Comparison of ENCODE assay signal across 1 cellular context in the genomic region with DNA sequence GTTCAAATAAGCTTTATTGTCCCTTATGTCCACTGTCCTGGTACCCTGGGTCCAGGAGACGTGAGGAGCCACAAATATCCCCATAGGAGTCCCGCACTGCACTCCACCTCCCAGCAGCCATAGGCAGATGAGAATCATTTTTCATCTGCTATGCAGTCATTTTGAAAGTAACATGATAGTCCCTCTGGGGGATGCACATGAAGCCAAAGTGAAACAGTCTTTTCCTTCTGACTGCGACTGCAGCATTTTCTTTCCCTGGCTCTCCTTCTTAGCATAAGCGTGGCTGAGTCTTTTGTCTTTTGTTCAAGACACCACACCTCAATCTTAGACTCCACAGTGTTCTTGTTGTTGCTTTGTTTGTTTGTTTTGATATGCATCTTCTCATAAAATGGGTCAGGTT.
A peak's percentile ranks its signal among the peaks of the same experiment; 100 is the strongest.
TF ChIP-seq lines count a peak whose summit lies in the region.

No MANE protein-coding gene starts in this region.

TF ChIP-seq in GM12878, 131 proteins besides CTCF, POLR2A, EP300 and RAD21 (continued from another document):
- TF ChIP-seq, protein P1, sequence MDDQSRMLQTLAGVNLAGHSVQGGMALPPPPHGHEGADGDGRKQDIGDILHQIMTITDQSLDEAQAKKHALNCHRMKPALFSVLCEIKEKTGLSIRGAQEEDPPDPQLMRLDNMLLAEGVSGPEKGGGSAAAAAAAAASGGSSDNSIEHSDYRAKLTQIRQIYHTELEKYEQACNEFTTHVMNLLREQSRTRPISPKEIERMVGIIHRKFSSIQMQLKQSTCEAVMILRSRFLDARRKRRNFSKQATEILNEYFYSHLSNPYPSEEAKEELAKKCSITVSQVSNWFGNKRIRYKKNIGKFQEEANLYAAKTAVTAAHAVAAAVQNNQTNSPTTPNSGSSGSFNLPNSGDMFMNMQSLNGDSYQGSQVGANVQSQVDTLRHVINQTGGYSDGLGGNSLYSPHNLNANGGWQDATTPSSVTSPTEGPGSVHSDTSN (IDR thresholded peaks at IDR 0.05; ENCODE audit: insufficient replicate concordance, low read depth, low read length): peak; percentile 41
- peak; percentile 90 for TF ChIP-seq MEF2B (IDR thresholded peaks at IDR 0.05; ENCODE audit: partially characterized antibody, poor library complexity, severe bottlenecking)
- TF ChIP-seq TCF12 (IDR thresholded peaks at IDR 0.05; ENCODE audit: low read depth, low read length): 0 out of 2 replicates have a peak, but pooled peaks have one; percentile 23
- TF ChIP-seq IKZF2 (IDR thresholded peaks at IDR 0.05): peak; percentile 37 to 42; a peak in 2 of 4 replicates
- TF ChIP-seq JUNB (IDR thresholded peaks at IDR 0.05): peak; percentile 80
